1 cellular context compared by ENCODE assay signal in the genomic region with DNA sequence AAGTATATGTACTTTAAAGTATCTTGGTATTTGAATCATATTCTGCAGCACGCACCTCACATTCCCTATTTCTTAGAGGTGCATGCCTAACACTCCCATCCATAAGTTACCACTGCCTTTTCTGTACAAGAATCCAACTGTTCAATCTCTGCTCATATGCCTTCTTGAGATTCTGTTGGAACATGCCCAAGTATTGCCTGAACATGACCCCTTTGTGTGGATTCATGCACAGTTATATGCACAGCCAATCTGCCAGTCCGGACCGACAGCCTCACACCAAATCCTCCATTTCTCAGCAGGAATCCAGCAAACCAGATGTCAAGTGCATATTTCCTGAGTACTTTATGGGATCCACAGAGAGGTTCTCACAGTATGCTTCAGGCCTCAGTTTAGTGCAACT.
TF ChIP-seq lines count a peak whose summit lies in the region.

No MANE protein-coding gene starts in this region.

TF ChIP-seq in GM23338, 12 proteins besides CTCF, POLR2A, EP300 and RAD21 (continued from another document):
- TF ChIP-seq, protein P1, sequence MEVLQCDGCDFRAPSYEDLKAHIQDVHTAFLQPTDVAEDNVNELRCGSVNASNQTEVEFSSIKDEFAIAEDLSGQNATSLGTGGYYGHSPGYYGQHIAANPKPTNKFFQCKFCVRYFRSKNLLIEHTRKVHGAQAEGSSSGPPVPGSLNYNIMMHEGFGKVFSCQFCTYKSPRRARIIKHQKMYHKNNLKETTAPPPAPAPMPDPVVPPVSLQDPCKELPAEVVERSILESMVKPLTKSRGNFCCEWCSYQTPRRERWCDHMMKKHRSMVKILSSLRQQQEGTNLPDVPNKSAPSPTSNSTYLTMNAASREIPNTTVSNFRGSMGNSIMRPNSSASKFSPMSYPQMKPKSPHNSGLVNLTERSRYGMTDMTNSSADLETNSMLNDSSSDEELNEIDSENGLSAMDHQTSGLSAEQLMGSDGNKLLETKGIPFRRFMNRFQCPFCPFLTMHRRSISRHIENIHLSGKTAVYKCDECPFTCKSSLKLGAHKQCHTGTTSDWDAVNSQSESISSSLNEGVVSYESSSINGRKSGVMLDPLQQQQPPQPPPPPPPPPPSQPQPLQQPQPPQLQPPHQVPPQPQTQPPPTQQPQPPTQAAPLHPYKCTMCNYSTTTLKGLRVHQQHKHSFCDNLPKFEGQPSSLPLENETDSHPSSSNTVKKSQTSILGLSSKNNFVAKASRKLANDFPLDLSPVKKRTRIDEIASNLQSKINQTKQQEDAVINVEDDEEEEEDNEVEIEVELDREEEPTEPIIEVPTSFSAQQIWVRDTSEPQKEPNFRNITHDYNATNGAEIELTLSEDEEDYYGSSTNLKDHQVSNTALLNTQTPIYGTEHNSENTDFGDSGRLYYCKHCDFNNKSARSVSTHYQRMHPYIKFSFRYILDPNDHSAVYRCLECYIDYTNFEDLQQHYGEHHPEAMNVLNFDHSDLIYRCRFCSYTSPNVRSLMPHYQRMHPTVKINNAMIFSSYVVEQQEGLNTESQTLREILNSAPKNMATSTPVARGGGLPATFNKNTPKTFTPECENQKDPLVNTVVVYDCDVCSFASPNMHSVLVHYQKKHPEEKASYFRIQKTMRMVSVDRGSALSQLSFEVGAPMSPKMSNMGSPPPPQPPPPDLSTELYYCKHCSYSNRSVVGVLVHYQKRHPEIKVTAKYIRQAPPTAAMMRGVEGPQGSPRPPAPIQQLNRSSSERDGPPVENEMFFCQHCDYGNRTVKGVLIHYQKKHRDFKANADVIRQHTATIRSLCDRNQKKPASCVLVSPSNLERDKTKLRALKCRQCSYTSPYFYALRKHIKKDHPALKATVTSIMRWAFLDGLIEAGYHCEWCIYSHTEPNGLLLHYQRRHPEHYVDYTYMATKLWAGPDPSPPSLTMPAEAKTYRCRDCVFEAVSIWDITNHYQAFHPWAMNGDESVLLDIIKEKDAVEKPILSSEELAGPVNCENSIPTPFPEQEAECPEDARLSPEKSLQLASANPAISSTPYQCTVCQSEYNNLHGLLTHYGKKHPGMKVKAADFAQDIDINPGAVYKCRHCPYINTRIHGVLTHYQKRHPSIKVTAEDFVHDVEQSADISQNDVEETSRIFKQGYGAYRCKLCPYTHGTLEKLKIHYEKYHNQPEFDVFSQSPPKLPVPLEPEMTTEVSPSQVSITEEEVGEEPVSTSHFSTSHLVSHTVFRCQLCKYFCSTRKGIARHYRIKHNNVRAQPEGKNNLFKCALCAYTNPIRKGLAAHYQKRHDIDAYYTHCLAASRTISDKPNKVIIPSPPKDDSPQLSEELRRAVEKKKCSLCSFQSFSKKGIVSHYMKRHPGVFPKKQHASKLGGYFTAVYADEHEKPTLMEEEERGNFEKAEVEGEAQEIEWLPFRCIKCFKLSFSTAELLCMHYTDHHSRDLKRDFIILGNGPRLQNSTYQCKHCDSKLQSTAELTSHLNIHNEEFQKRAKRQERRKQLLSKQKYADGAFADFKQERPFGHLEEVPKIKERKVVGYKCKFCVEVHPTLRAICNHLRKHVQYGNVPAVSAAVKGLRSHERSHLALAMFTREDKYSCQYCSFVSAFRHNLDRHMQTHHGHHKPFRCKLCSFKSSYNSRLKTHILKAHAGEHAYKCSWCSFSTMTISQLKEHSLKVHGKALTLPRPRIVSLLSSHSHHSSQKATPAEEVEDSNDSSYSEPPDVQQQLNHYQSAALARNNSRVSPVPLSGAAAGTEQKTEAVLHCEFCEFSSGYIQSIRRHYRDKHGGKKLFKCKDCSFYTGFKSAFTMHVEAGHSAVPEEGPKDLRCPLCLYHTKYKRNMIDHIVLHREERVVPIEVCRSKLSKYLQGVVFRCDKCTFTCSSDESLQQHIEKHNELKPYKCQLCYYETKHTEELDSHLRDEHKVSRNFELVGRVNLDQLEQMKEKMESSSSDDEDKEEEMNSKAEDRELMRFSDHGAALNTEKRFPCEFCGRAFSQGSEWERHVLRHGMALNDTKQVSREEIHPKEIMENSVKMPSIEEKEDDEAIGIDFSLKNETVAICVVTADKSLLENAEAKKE (CRISPR knock-in tag; IDR thresholded peaks at IDR 0.05): no peak
- TF ChIP-seq EZH2phosphoT487 (IDR thresholded peaks at IDR 0.05; ENCODE audit: unreplicated experiment): no peak
- TF ChIP-seq ZNF114 (CRISPR knock-in tag; IDR thresholded peaks at IDR 0.05): no peak
- no peak for TF ChIP-seq EZH2 (IDR thresholded peaks at IDR 0.05; ENCODE audit: low read depth, unreplicated experiment)
- no peak for TF ChIP-seq NANOG (IDR thresholded peaks at IDR 0.05; ENCODE audit: borderline replicate concordance)
- TF ChIP-seq, protein P2, sequence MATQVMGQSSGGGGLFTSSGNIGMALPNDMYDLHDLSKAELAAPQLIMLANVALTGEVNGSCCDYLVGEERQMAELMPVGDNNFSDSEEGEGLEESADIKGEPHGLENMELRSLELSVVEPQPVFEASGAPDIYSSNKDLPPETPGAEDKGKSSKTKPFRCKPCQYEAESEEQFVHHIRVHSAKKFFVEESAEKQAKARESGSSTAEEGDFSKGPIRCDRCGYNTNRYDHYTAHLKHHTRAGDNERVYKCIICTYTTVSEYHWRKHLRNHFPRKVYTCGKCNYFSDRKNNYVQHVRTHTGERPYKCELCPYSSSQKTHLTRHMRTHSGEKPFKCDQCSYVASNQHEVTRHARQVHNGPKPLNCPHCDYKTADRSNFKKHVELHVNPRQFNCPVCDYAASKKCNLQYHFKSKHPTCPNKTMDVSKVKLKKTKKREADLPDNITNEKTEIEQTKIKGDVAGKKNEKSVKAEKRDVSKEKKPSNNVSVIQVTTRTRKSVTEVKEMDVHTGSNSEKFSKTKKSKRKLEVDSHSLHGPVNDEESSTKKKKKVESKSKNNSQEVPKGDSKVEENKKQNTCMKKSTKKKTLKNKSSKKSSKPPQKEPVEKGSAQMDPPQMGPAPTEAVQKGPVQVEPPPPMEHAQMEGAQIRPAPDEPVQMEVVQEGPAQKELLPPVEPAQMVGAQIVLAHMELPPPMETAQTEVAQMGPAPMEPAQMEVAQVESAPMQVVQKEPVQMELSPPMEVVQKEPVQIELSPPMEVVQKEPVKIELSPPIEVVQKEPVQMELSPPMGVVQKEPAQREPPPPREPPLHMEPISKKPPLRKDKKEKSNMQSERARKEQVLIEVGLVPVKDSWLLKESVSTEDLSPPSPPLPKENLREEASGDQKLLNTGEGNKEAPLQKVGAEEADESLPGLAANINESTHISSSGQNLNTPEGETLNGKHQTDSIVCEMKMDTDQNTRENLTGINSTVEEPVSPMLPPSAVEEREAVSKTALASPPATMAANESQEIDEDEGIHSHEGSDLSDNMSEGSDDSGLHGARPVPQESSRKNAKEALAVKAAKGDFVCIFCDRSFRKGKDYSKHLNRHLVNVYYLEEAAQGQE (IDR thresholded peaks at IDR 0.05; ENCODE audit: unreplicated experiment): no peak
- TF ChIP-seq ZNF331 (CRISPR knock-in tag; IDR thresholded peaks at IDR 0.05; ENCODE audit: low read depth): no peak
